1 cellular context compared by ENCODE assay signal in the genomic region with DNA sequence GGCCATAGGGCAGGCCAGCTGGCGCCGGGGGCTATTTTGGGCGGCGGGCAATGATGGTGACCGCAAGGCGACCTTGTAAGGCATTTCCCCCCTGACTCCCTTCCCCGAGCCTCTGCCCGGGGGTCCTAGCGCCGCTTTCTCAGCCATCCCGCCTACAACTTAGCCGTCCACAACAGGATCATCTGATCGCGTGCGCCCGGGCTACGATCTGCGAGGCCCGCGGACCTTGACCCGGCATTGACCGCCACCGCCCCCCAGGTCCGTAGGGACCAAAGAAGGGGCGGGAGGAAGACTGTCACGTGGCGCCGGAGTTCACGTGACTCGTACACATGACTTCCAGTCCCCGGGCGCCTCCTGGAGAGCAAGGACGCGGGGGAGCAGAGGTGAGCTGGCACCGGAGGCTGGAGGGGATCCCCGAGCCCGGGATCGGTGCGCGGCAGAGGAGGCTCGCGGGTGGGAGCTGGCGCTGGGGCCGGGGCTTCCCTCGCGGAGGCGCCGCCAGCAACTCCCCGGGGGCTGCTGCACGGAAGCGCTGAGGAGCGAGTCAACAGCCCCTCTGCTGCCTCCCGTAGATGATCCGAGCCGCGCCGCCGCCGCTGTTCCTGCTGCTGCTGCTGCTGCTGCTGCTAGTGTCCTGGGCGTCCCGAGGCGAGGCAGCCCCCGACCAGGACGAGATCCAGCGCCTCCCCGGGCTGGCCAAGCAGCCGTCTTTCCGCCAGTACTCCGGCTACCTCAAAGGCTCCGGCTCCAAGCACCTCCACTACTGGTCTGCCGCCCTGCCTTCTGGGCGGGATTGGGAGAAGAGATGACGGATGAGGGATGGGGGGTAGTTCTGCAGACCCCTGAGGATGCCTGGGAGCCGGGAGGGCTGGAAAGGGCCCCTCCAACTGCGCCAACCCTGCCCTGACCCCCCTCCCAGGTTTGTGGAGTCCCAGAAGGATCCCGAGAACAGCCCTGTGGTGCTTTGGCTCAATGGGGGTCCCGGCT.
A peak's percentile ranks its signal among the peaks of the same experiment; 100 is the strongest.
TF ChIP-seq lines count a peak whose summit lies in the region.

A gene (plus strand): TSS at position 339 of the 987 bp plus-strand sequence. CDS start 234 bp downstream, at position 573.
A gene with protein sequence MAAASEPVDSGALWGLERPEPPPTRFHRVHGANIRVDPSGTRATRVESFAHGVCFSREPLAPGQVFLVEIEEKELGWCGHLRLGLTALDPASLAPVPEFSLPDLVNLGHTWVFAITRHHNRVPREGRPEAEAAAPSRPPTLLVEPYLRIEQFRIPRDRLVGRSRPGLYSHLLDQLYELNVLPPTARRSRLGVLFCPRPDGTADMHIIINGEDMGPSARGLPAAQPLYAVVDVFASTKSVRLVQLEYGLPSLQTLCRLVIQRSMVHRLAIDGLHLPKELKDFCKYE (minus strand): TSS at position 212 of the 987 bp plus-strand sequence. CDS start 217 bp downstream, outside the sequence.

TF ChIP-seq in H1, 55 proteins besides CTCF, POLR2A, EP300 and RAD21 (continues in another document):
- TF ChIP-seq KDM5A (IDR thresholded peaks at IDR 0.05; ENCODE audit: low read length) (peak; percentile 95), TAF7 (optimal IDR thresholded peaks at IDR 0.05; ENCODE audit: borderline replicate concordance, low read depth, low read length) (peak; percentile 65), SIX5 (IDR thresholded peaks at IDR 0.05; ENCODE audit: low read depth, low read length) (no peak), EZH2 (IDR thresholded peaks at IDR 0.05; ENCODE audit: low read depth, low read length, severe bottlenecking) (no peak), SAP30 (IDR thresholded peaks at IDR 0.05; ENCODE audit: insufficient read depth, insufficient replicate concordance, low read length) (no peak), CHD2 (IDR thresholded peaks at IDR 0.05; ENCODE audit: low read length) (peak; percentile 51; the same call in 1 of the 2 replicates), GTF2F1 (IDR thresholded peaks at IDR 0.05; ENCODE audit: borderline replicate concordance, low read depth, low read length) (peak; percentile 43; the same call in 1 of the 2 replicates), TCF12 (IDR thresholded peaks at IDR 0.05; ENCODE audit: low read depth, low read length) (peak; percentile 68; the same call in 1 of the 2 replicates), PHF8 (conservative IDR thresholded peaks at IDR 0.05; ENCODE audit: low read depth, low read length) (peak; percentile 66), HDAC2 (IDR thresholded peaks at IDR 0.05; ENCODE audit: borderline replicate concordance in 1 of 2, low read depth in 2 of 2, low read length in 2 of 2) (peak; percentile 9 to 86; a peak in 1 of 4 replicates), TAF1 (IDR thresholded peaks at IDR 0.05; ENCODE audit: low read depth, low read length) (peak; percentile 78), EGR1 (IDR thresholded peaks at IDR 0.05; ENCODE audit: borderline replicate concordance, low read depth, low read length) (peak; percentile 63; the same call in 1 of the 2 replicates), RFX5 (IDR thresholded peaks at IDR 0.05; ENCODE audit: borderline replicate concordance, low read depth, low read length) (0 out of 2 replicates have a peak, but pooled peaks have one; percentile 21), RBBP5 (IDR thresholded peaks at IDR 0.05; ENCODE audit: borderline replicate concordance, low read depth, low read length) (no peak), SRF (IDR thresholded peaks at IDR 0.05; ENCODE audit: low read depth, low read length) (no peak), SP1 (IDR thresholded peaks at IDR 0.05; ENCODE audit: low read depth, low read length) (no peak), NRF1 (IDR thresholded peaks at IDR 0.05; ENCODE audit: low read depth, low read length) (no peak), JUN (IDR thresholded peaks at IDR 0.05; ENCODE audit: low read depth, low read length) (no peak), RXRA (IDR thresholded peaks at IDR 0.05; ENCODE audit: insufficient read depth, low read depth, low read length) (peak; percentile 93), FOSL1 (IDR thresholded peaks at IDR 0.05; ENCODE audit: insufficient read depth, low read depth, low read length) (0 out of 2 replicates have a peak, but pooled peaks have one; percentile 55), BACH1 (IDR thresholded peaks at IDR 0.05; ENCODE audit: low read length) (0 out of 2 replicates have a peak, but pooled peaks have one; percentile 19), BRCA1 (IDR thresholded peaks at IDR 0.05; ENCODE audit: low read depth, low read length) (no peak), SIRT6 (IDR thresholded peaks at IDR 0.05; ENCODE audit: low read length) (no peak), CREB1 (IDR thresholded peaks at IDR 0.05) (no peak; the same call in 1 of the 2 replicates), HDAC6 (IDR thresholded peaks at IDR 0.05; ENCODE audit: low read depth, low read length) (no peak), CBX5 (IDR thresholded peaks at IDR 0.05; ENCODE audit: low read depth, low read length) (no peak), SUZ12 (IDR thresholded peaks at IDR 0.05; ENCODE audit: low read length) (no peak), TEAD4 (IDR thresholded peaks at IDR 0.05; ENCODE audit: low read depth, low read length) (no peak), CTBP2 (IDR thresholded peaks at IDR 0.05; ENCODE audit: borderline replicate concordance, insufficient read depth, insufficient read length, low read length) (no peak), POLR2AphosphoS5 (IDR thresholded peaks at IDR 0.05; ENCODE audit: low read depth, low read length) (peak; percentile 42), POU5F1 (IDR thresholded peaks at IDR 0.05; ENCODE audit: low read depth, low read length) (no peak), ASH2L (IDR thresholded peaks at IDR 0.05; ENCODE audit: low read length) (peak; percentile 49), RNF2 (IDR thresholded peaks at IDR 0.05; ENCODE audit: borderline replicate concordance, low read depth, low read length, missing control alignments, poor library complexity, severe bottlenecking) (no peak), CHD1 (IDR thresholded peaks at IDR 0.05; ENCODE audit: low read depth, low read length) (no peak), SIN3A (conservative IDR thresholded peaks at IDR 0.05 in 1 of 2, IDR thresholded peaks at IDR 0.05 in 1 of 2; ENCODE audit: low read depth in 1 of 2, low read length in 2 of 2) (peak; percentile 96 to 99), SP2 (IDR thresholded peaks at IDR 0.05; ENCODE audit: low read length) (no peak), ZNF274 (IDR thresholded peaks at IDR 0.05; ENCODE audit: borderline replicate concordance, extremely low read depth, low read length) (no peak), KDM4A (IDR thresholded peaks at IDR 0.05; ENCODE audit: low read depth, low read length, severe bottlenecking) (peak; percentile 69), YY1 (IDR thresholded peaks at IDR 0.05; ENCODE audit: low read depth, low read length) (peak; percentile 77), MAFK (IDR thresholded peaks at IDR 0.05; ENCODE audit: low read depth, low read length) (no peak), CBX8 (IDR thresholded peaks at IDR 0.05; ENCODE audit: borderline replicate concordance, low read depth, low read length) (no peak), SP4 (IDR thresholded peaks at IDR 0.05; ENCODE audit: low read length) (peak; percentile 99)
- TF ChIP-seq, protein P1, sequence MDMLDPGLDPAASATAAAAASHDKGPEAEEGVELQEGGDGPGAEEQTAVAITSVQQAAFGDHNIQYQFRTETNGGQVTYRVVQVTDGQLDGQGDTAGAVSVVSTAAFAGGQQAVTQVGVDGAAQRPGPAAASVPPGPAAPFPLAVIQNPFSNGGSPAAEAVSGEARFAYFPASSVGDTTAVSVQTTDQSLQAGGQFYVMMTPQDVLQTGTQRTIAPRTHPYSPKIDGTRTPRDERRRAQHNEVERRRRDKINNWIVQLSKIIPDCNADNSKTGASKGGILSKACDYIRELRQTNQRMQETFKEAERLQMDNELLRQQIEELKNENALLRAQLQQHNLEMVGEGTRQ (IDR thresholded peaks at IDR 0.05; ENCODE audit: low read length) = peak; percentile 100
- TF ChIP-seq, protein P2, sequence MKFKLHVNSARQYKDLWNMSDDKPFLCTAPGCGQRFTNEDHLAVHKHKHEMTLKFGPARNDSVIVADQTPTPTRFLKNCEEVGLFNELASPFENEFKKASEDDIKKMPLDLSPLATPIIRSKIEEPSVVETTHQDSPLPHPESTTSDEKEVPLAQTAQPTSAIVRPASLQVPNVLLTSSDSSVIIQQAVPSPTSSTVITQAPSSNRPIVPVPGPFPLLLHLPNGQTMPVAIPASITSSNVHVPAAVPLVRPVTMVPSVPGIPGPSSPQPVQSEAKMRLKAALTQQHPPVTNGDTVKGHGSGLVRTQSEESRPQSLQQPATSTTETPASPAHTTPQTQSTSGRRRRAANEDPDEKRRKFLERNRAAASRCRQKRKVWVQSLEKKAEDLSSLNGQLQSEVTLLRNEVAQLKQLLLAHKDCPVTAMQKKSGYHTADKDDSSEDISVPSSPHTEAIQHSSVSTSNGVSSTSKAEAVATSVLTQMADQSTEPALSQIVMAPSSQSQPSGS (IDR thresholded peaks at IDR 0.05; ENCODE audit: low read length) = peak; percentile 61; the same call in 1 of the 2 replicates
- TF ChIP-seq, protein P3, sequence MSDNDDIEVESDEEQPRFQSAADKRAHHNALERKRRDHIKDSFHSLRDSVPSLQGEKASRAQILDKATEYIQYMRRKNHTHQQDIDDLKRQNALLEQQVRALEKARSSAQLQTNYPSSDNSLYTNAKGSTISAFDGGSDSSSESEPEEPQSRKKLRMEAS (IDR thresholded peaks at IDR 0.05) = peak; percentile 89
- TF ChIP-seq, protein P4, sequence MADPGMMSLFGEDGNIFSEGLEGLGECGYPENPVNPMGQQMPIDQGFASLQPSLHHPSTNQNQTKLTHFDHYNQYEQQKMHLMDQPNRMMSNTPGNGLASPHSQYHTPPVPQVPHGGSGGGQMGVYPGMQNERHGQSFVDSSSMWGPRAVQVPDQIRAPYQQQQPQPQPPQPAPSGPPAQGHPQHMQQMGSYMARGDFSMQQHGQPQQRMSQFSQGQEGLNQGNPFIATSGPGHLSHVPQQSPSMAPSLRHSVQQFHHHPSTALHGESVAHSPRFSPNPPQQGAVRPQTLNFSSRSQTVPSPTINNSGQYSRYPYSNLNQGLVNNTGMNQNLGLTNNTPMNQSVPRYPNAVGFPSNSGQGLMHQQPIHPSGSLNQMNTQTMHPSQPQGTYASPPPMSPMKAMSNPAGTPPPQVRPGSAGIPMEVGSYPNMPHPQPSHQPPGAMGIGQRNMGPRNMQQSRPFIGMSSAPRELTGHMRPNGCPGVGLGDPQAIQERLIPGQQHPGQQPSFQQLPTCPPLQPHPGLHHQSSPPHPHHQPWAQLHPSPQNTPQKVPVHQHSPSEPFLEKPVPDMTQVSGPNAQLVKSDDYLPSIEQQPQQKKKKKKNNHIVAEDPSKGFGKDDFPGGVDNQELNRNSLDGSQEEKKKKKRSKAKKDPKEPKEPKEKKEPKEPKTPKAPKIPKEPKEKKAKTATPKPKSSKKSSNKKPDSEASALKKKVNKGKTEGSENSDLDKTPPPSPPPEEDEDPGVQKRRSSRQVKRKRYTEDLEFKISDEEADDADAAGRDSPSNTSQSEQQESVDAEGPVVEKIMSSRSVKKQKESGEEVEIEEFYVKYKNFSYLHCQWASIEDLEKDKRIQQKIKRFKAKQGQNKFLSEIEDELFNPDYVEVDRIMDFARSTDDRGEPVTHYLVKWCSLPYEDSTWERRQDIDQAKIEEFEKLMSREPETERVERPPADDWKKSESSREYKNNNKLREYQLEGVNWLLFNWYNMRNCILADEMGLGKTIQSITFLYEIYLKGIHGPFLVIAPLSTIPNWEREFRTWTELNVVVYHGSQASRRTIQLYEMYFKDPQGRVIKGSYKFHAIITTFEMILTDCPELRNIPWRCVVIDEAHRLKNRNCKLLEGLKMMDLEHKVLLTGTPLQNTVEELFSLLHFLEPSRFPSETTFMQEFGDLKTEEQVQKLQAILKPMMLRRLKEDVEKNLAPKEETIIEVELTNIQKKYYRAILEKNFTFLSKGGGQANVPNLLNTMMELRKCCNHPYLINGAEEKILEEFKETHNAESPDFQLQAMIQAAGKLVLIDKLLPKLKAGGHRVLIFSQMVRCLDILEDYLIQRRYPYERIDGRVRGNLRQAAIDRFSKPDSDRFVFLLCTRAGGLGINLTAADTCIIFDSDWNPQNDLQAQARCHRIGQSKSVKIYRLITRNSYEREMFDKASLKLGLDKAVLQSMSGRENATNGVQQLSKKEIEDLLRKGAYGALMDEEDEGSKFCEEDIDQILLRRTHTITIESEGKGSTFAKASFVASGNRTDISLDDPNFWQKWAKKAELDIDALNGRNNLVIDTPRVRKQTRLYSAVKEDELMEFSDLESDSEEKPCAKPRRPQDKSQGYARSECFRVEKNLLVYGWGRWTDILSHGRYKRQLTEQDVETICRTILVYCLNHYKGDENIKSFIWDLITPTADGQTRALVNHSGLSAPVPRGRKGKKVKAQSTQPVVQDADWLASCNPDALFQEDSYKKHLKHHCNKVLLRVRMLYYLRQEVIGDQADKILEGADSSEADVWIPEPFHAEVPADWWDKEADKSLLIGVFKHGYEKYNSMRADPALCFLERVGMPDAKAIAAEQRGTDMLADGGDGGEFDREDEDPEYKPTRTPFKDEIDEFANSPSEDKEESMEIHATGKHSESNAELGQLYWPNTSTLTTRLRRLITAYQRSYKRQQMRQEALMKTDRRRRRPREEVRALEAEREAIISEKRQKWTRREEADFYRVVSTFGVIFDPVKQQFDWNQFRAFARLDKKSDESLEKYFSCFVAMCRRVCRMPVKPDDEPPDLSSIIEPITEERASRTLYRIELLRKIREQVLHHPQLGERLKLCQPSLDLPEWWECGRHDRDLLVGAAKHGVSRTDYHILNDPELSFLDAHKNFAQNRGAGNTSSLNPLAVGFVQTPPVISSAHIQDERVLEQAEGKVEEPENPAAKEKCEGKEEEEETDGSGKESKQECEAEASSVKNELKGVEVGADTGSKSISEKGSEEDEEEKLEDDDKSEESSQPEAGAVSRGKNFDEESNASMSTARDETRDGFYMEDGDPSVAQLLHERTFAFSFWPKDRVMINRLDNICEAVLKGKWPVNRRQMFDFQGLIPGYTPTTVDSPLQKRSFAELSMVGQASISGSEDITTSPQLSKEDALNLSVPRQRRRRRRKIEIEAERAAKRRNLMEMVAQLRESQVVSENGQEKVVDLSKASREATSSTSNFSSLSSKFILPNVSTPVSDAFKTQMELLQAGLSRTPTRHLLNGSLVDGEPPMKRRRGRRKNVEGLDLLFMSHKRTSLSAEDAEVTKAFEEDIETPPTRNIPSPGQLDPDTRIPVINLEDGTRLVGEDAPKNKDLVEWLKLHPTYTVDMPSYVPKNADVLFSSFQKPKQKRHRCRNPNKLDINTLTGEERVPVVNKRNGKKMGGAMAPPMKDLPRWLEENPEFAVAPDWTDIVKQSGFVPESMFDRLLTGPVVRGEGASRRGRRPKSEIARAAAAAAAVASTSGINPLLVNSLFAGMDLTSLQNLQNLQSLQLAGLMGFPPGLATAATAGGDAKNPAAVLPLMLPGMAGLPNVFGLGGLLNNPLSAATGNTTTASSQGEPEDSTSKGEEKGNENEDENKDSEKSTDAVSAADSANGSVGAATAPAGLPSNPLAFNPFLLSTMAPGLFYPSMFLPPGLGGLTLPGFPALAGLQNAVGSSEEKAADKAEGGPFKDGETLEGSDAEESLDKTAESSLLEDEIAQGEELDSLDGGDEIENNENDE (IDR thresholded peaks at IDR 0.05; ENCODE audit: insufficient replicate concordance, low read length) = no peak
- TF ChIP-seq, protein P5, sequence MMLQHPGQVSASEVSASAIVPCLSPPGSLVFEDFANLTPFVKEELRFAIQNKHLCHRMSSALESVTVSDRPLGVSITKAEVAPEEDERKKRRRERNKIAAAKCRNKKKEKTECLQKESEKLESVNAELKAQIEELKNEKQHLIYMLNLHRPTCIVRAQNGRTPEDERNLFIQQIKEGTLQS (IDR thresholded peaks at IDR 0.05; ENCODE audit: insufficient read depth, low read depth, low read length) = peak; percentile 100
- TF ChIP-seq, protein P6, sequence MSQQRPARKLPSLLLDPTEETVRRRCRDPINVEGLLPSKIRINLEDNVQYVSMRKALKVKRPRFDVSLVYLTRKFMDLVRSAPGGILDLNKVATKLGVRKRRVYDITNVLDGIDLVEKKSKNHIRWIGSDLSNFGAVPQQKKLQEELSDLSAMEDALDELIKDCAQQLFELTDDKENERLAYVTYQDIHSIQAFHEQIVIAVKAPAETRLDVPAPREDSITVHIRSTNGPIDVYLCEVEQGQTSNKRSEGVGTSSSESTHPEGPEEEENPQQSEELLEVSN (IDR thresholded peaks at IDR 0.05) = peak; percentile 94
